In the genomic region with DNA sequence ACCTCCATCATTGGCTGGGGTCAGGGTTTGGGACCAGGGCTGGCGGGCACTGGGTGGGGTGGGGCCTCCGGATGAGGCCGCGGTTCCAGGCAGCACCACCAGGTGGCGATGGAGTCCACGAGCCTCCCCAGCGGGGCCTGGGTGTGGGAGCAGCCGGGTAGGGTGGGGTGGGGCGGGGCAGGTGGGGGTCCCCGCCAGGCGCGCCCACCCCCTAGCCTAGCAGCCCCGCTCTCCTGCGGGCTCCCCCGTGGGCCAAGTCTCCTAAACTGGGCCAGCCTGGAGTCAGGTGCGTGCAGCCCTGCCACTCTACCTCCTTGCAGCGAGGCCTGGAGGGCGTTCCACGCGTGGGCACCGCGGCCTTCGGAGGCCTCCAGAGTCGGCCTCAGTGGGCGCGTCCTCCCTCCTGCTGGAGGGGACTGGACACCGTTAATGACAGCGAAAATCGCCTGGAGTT, we compare ENCODE assay signal across 9 cellular contexts.
DNase-seq lines count a peak whose midpoint lies in the region; ATAC-seq and TF ChIP-seq lines count a peak whose summit lies in the region.
"Had no signal": no experiment of that assay in that cellular context is flagged by ENCODE, and none has a peak within 500 bp of the region (broad histone marks: within the 10 kb centered on the region; RNA-seq: fewer than 3 reads in every experiment).

No MANE protein-coding gene starts in this region.

- no peaks in the 10 kb centered on the region for H3K36me3 ChIP-seq in thyroid gland
- H3K36me3 ChIP-seq: BLaER1 had no signal

- H3K4me3 Mint-ChIP-seq in activated T-cell treated with anti-CD3 and anti-CD28 coated beads, Interleukin-2, amount 50 U/mL, for 4 hours: no peak overlapping the region

- peak; percentile 86 to 91 for ATAC-seq in activated T-cell treated with anti-CD3 and anti-CD28 coated beads, Interleukin-2, amount 50 U/mL, for 4 hours
- ATAC-seq in omental fat pad (ENCODE audit: low FRiP score): no peak

- DNase-seq in DMS53 (lab: John Stamatoyannopoulos, UW): peak; percentile 58
- no peak for DNase-seq in DMS53 treated with DMSO at 0.1 percent for 48 hours (lab: John Stamatoyannopoulos, UW; ENCODE audit: unreplicated experiment)
- DNase-seq in NCI-H460 (ENCODE audit: extremely low read depth, low read depth): peak; percentile 43
- peak; percentile 68 for DNase-seq in activated T-cell treated with anti-CD3 and anti-CD28 coated beads, Interleukin-2, amount 50 U/mL, for 4 hours
- peak; percentile 6 for DNase-seq in fibroblast of mammary gland (ENCODE audit: low read depth)
- DNase-seq in omental fat pad (ENCODE audit: low spot score): peak; percentile 55
- peak; percentile 23 to 41 for DNase-seq in thyroid gland
- DNase-seq in NCI-H187 (lab: John Stamatoyannopoulos, UW): no peak

- WGBS in thyroid gland, 2 donors: 47 to 59% methylated on average over 12 to 18 of the region's 29 CpGs

- no peak overlapping the region for H3K27ac ChIP-seq in thyroid gland
- H3K27ac ChIP-seq: BLaER1 had no signal

- no peaks in the 10 kb centered on the region for H3K9me3 ChIP-seq in thyroid gland
- H3K9me3 ChIP-seq: BLaER1 had no signal

- H3K36me3 Mint-ChIP-seq in activated T-cell treated with anti-CD3 and anti-CD28 coated beads, Interleukin-2, amount 50 U/mL, for 4 hours (ENCODE audit: insufficient read depth): no peaks in the 10 kb centered on the region

- TF ChIP-seq CTCF in fibroblast of mammary gland (conservative IDR thresholded peaks at IDR 0.05; ENCODE audit: control insufficient read depth, insufficient read depth, low read depth, low read length) (peak; percentile 65), omental fat pad (IDR thresholded peaks at IDR 0.05) (peak in 1 of 3 donors; percentile 18), thyroid gland (IDR thresholded peaks at IDR 0.05) (peak; percentile 45 to 93 (median 66))

- peaks cover 0 to 3% of the 10 kb centered on the region in 2 donors for H3K4me1 ChIP-seq in thyroid gland

- no peaks in the 10 kb centered on the region for H3K4me1 Mint-ChIP-seq in activated T-cell treated with anti-CD3 and anti-CD28 coated beads, Interleukin-2, amount 50 U/mL, for 4 hours (ENCODE audit: low read depth)

- no peak for TF ChIP-seq POLR2A in thyroid gland (IDR thresholded peaks at IDR 0.05)

- intact Hi-C loops in thyroid gland (cut with DNase I): loop anchor here (5.0 to 10.0 kb wide), 2 partner anchors 689 to 847 kb away; no protein-coding TSS in a partner anchor

- H3K27me3 ChIP-seq in thyroid gland: no peaks in the 10 kb centered on the region
- H3K27me3 ChIP-seq: BLaER1 had no signal

- H3K27me3 Mint-ChIP-seq in activated T-cell treated with anti-CD3 and anti-CD28 coated beads, Interleukin-2, amount 50 U/mL, for 4 hours (ENCODE audit: low read depth): peaks cover 14% of the 10 kb centered on the region

- H3K9me3 Mint-ChIP-seq in activated T-cell treated with anti-CD3 and anti-CD28 coated beads, Interleukin-2, amount 50 U/mL, for 4 hours: no peaks in the 10 kb centered on the region

- H3K4me3 ChIP-seq in fibroblast of mammary gland (ENCODE audit: control insufficient read depth, low read depth, low read length) (no peak overlapping the region), thyroid gland (replicated peaks in 1 of 3) (no peak overlapping the region)
- H3K4me3 ChIP-seq: BLaER1 had no signal

Comparison
In these comparisons a context has a peak if more than half of its experiments do, and no peak if none do; other contexts are left out.
1. DNase-seq: peak in DMS53 (single experiment), NCI-H460 (single experiment), activated T-cell treated with anti-CD3 and anti-CD28 coated beads, Interleukin-2, amount 50 U/mL, for 4 hours (single experiment), fibroblast of mammary gland (single experiment), omental fat pad (single experiment) and thyroid gland (2 of 2); none in DMS53 treated with DMSO at 0.1 percent for 48 hours (single experiment) and NCI-H187 (0 of 2).